In the genomic region with DNA sequence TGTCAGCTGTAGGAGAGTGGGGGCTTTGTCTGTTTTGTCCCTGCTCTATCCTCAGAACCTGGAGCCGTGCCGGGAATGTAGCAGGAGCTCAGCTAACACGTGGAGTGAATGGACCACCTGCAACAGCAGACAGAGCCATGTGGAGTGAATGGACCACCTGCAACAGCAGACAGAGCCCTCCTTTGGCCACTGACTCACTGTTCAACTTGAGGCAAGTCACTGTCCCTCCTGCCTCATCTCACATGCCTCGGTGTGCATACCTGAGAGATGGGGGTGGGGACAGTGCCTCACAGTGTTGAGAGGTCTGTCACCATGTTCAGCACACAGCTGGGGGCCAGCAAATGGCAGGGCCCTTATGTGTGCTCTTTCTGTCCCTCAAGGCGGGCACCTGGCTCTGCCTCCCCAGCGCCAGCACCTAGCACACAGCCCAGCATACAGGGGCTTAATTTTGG, we compare ENCODE assay signal across 15 cellular contexts. TPM values are rescaled to one million over a fixed set of nuclear protein-coding genes. Genes with fewer than 3 reads are reported as not detected.
DNase-seq lines count a peak whose midpoint lies in the region; ATAC-seq and TF ChIP-seq lines count a peak whose summit lies in the region.
"Had no signal": no experiment of that assay in that cellular context is flagged by ENCODE, and none has a peak within 500 bp of the region (broad histone marks: within the 10 kb centered on the region; RNA-seq: fewer than 3 reads in every experiment).

No MANE protein-coding gene starts in this region.

- H3K27ac ChIP-seq in epithelial cell of prostate (peak overlapping the region; percentile 56), neuronal stem cell (replicated peaks; ENCODE audit: low read length) (no peak overlapping the region)
- H3K27ac ChIP-seq: heart left ventricle, prostate gland had no signal

- no peak for TF ChIP-seq CTCF in GM13977 (IDR thresholded peaks at IDR 0.05; ENCODE audit: extremely low read depth, insufficient read depth, missing control alignments)

- no peaks in the 10 kb centered on the region for H3K9me3 ChIP-seq in neuronal stem cell (replicated peaks in 1 of 2; ENCODE audit: control insufficient read depth in 2 of 2, insufficient read depth in 1 of 2, low read depth in 1 of 2, low read length in 2 of 2)
- H3K9me3 ChIP-seq: heart left ventricle, prostate gland had no signal

- no peak overlapping the region for H2AFZ ChIP-seq in neuronal stem cell (ENCODE audit: low read length)

- no peaks in the 10 kb centered on the region for H3K79me1 ChIP-seq in neuronal stem cell (ENCODE audit: low read depth, low read length)

- H2BK15ac ChIP-seq in neuronal stem cell (ENCODE audit: low read length): no peak overlapping the region

- no peak overlapping the region for H3K4me2 ChIP-seq in neuronal stem cell (ENCODE audit: insufficient read depth, low read length, poor library complexity, severe bottlenecking)

- no peak overlapping the region for H4K8ac ChIP-seq in neuronal stem cell (ENCODE audit: low read depth, low read length)

- no peak overlapping the region for H3K14ac ChIP-seq in neuronal stem cell (ENCODE audit: low read length)

- H3K18ac ChIP-seq in neuronal stem cell (ENCODE audit: low read length): peak overlapping the region; percentile 1

- WGBS in neuronal stem cell (ENCODE audit: extremely low coverage in 2 of 2, insufficient read length in 2 of 2, insufficient replicate concordance in 1 of 2), 2 donors: no CpG with 5 or more reads among the region's 6 CpGs

- no peak overlapping the region for H3K9ac ChIP-seq in neuronal stem cell (ENCODE audit: low read depth, low read length, poor library complexity)

- ATAC-seq in HG02938 (IDR thresholded peaks at IDR 0.05; ENCODE audit: unreplicated experiment) (no peak), HG03196 (IDR thresholded peaks at IDR 0.05; ENCODE audit: unreplicated experiment) (no peak), GM21723 (IDR thresholded peaks at IDR 0.05; ENCODE audit: unreplicated experiment) (no peak)

- no peak overlapping the region for H2BK120ac ChIP-seq in neuronal stem cell (ENCODE audit: low read depth, low read length)

- no peak overlapping the region for H3K4me3 ChIP-seq in neuronal stem cell (ENCODE audit: low read length in 2 of 2)
- H3K4me3 ChIP-seq: heart left ventricle, prostate gland had no signal

- no peak overlapping the region for H4K91ac ChIP-seq in neuronal stem cell (ENCODE audit: low read depth, low read length, poor library complexity)

- H3K4me1 ChIP-seq in neuronal stem cell (ENCODE audit: control insufficient read depth in 2 of 2, insufficient read depth in 1 of 2, low read depth in 1 of 2, low read length in 2 of 2): peaks cover 7 to 15% of the 10 kb centered on the region in 2 donors
- H3K4me1 ChIP-seq: prostate gland had no signal

- peak overlapping the region; percentile 36 for H2AK5ac ChIP-seq in neuronal stem cell (ENCODE audit: low read depth, low read length)

- H3K23ac ChIP-seq in neuronal stem cell (ENCODE audit: low read depth, low read length, poor library complexity): no peak overlapping the region

- DNase-seq in GM13977 (ENCODE audit: low spot score) (peak; percentile 3), NCI-H69 (lab: John Stamatoyannopoulos, UW) (peak; percentile 7), epithelial cell of prostate (ENCODE audit: low read depth, low spot score) (no peak), neuronal stem cell (ENCODE audit: low spot score) (no peak), NCI-H526 treated with DMSO at 0.1 percent for 48 hours (lab: John Stamatoyannopoulos, UW) (no peak)
- DNase-seq: activated T-cell treated with anti-CD3 and anti-CD28 coated beads, Interleukin-2, amount 50 U/mL, for 24 hours; cerebellar nuclear complex; DMS153; NCI-H2029 treated with DMSO at 0.1 percent for 48 hours; small intestine had no signal

- H3K4ac ChIP-seq in neuronal stem cell (ENCODE audit: low read length): no peak overlapping the region

- in situ Hi-C loops in GM13977 (cut with MboI; ENCODE audit: low pct_unique_long_range_greater_than_20kb, low sequenced_read_pairs, unreplicated experiment): loop anchor here (10.0 to 25.0 kb wide), 2 partner anchors 229 to 357 kb away; no protein-coding TSS in a partner anchor

- peak overlapping the region; percentile 24 for H2BK12ac ChIP-seq in neuronal stem cell (ENCODE audit: low read length)

- no peaks in the 10 kb centered on the region for H3K27me3 ChIP-seq in neuronal stem cell (ENCODE audit: control insufficient read depth in 3 of 3, insufficient read depth in 3 of 3, low read depth in 1 of 3, low read length in 3 of 3)
- H3K27me3 ChIP-seq: heart left ventricle had no signal

- no peak overlapping the region for H2BK5ac ChIP-seq in neuronal stem cell (ENCODE audit: low read length)

- no peaks in the 10 kb centered on the region for H3K36me3 ChIP-seq in neuronal stem cell (replicated peaks in 1 of 2; ENCODE audit: control insufficient read depth in 2 of 2, insufficient read depth in 2 of 2, low read length in 2 of 2)
- H3K36me3 ChIP-seq: prostate gland had no signal

RNA-seq across cellular contexts. Expression of gene FEM1B, which starts 27.9 kb away (rescaled TPM):
- 27.6 TPM for polyA plus RNA-seq in neuronal stem cell (2013, experiment 1 of 2)
- 28.3 TPM for polyA plus RNA-seq in neuronal stem cell (2013, experiment 2 of 2)

Comparison
In these comparisons a context has a peak if more than half of its experiments do, and no peak if none do; other contexts are left out.
1. DNase-seq: peak in GM13977 (single experiment) and NCI-H69 (single experiment); none in epithelial cell of prostate (single experiment), neuronal stem cell (single experiment) and NCI-H526 treated with DMSO at 0.1 percent for 48 hours (single experiment).